In genomic region chr6:142395768-142396231, GRCh38 we compare ENCODE assay signal across 9 cellular contexts.
DNase-seq lines count a peak whose midpoint lies in the region; ATAC-seq, FAIRE-seq and TF ChIP-seq lines count a peak whose summit lies in the region.
"Had no signal": no experiment of that assay in that cellular context is flagged by ENCODE, and none has a peak within 500 bp of the region (broad histone marks: within the 10 kb centered on the region; RNA-seq: fewer than 3 reads in every experiment).

No MANE protein-coding gene starts in this region.

- peak; percentile 99 for ATAC-seq in GM18520 (IDR thresholded peaks at IDR 0.05; ENCODE audit: unreplicated experiment)
- ATAC-seq: HCT116 had no signal

- no peak for FAIRE-seq in frontal cortex (lab: Jason Lieb, UNC)

- no peaks in the 10 kb centered on the region for H3K4me1 Mint-ChIP-seq in MCF 10A (ENCODE audit: insufficient read depth, unreplicated experiment)

- peaks cover 6% of the 10 kb centered on the region; the same call in 1 of the 2 replicates for H3K4me1 ChIP-seq in GM23248 (ENCODE audit: insufficient read depth)

- no peaks in the 10 kb centered on the region for H3K27me3 Mint-ChIP-seq in MCF 10A (ENCODE audit: insufficient read depth, unreplicated experiment)

- H3K27ac Mint-ChIP-seq in MCF 10A (ENCODE audit: low read depth, unreplicated experiment), result no peak overlapping the region

- in situ Hi-C loops in GM23248 (cut with MboI), result loop anchor here (25.0 kb wide), 1 partner anchor 233 kb away; no protein-coding TSS in a partner anchor

- POLR2A ChIA-PET in MCF 10A (lab: Yijun Ruan, JAX), result interaction anchor here (0.7 to 1.3 kb wide), 2 partner anchors 239 to 247 kb away, joined by 3 to 5 read pairs; no protein-coding TSS in a partner anchor

- no peak overlapping the region for H3K4me3 ChIP-seq in GM23248
- H3K4me3 ChIP-seq in Jurkat, Clone E6-1 (ENCODE audit: low read length), result no peak overlapping the region

- no peak overlapping the region for H3K27ac ChIP-seq in GM23248

- H3K36me3 Mint-ChIP-seq in MCF 10A (ENCODE audit: insufficient read depth, unreplicated experiment), result peaks cover 19% of the 10 kb centered on the region

- intact Hi-C loops in MCF 10A (cut with micrococcal nuclease), result no loop called here

- no peak for TF ChIP-seq CTCF in MCF 10A (IDR thresholded peaks at IDR 0.05; ENCODE audit: unreplicated experiment)

- H3K27me3 ChIP-seq in GM23248 (replicated peaks; ENCODE audit: insufficient read depth), result no peaks in the 10 kb centered on the region

- no peaks in the 10 kb centered on the region for H3F3A ChIP-seq in GM23248 (ENCODE audit: insufficient read depth)

- no peaks in the 10 kb centered on the region for H3K79me2 ChIP-seq in GM23248 (ENCODE audit: insufficient read depth)

- no peak overlapping the region for H3K9ac ChIP-seq in GM23248

- H2AFZ ChIP-seq in GM23248, result peak overlapping the region; percentile 32

- WGBS in GM23248 (ENCODE audit: low coverage in 1 of 2, low lambda C conversion rate in 2 of 2, missing lambda C conversion rate in 2 of 2), 2 experiments, result 95 to 96% methylated on average over 1 of the region's 1 CpG

- H3K4me2 ChIP-seq in GM23248 (ENCODE audit: unreplicated experiment), result no peak overlapping the region

- no peaks in the 10 kb centered on the region for H4K20me1 ChIP-seq in GM23248 (ENCODE audit: insufficient read depth)

- H3K9me2 ChIP-seq in GM23248 (ENCODE audit: insufficient read depth), result no peaks in the 10 kb centered on the region

- BruUV-seq in MCF 10A (replicated peaks; lab: Mats Ljungman, UMichigan), result no TSS peak

- DNase-seq in GM23248 (no peak), lung microvascular endothelial cell (ENCODE audit: low read depth in 2 of 2) (peak; percentile 74 to 89), MCF 10A (ENCODE audit: unreplicated experiment) (no peak), frontal cortex (ENCODE audit: low spot score in 2 of 2) (no peak)
- peak; percentile 83 for DNase-seq in Jurkat, Clone E6-1 (ENCODE audit: low read depth, low spot score)
- DNase-seq in activated effector memory CD4-positive, alpha-beta T cell treated with Interleukin-2 at 50 U/mL for 16 hours, result no peak
- no peak for DNase-seq in NK-92 treated with Interleukin-12 subunit alpha and Interleukin-12 subunit beta, amount 100 ng/mL, for 24 hours (lab: John Stamatoyannopoulos, UW)

- H3K36me3 ChIP-seq in GM23248 (ENCODE audit: low read depth), result no peaks in the 10 kb centered on the region

- no peaks in the 10 kb centered on the region for H3K9me3 Mint-ChIP-seq in MCF 10A (ENCODE audit: unreplicated experiment)

- CTCF ChIA-PET in MCF 10A (lab: Yijun Ruan, JAX), result interaction anchor here (1.2 to 1.3 kb wide), 2 partner anchors 8 to 11 kb away, joined by 3 read pairs; no protein-coding TSS in a partner anchor

- H3K9me3 ChIP-seq in GM23248 (ENCODE audit: low read depth), result no peaks in the 10 kb centered on the region

- no peak overlapping the region for H3K4me3 Mint-ChIP-seq in MCF 10A (ENCODE audit: unreplicated experiment)

Comparison
In these comparisons a context has a peak if more than half of its experiments do, and no peak if none do; other contexts are left out.
1. DNase-seq: peak in Jurkat, Clone E6-1 (single experiment) and lung microvascular endothelial cell (2 of 2); none in GM23248 (single experiment), MCF 10A (single experiment), frontal cortex (0 of 2), activated effector memory CD4-positive, alpha-beta T cell treated with Interleukin-2 at 50 U/mL for 16 hours (single experiment) and NK-92 treated with Interleukin-12 subunit alpha and Interleukin-12 subunit beta, amount 100 ng/mL, for 24 hours (single experiment).